Comparison of ENCODE assay signal across 16 cellular contexts in the genomic region with DNA sequence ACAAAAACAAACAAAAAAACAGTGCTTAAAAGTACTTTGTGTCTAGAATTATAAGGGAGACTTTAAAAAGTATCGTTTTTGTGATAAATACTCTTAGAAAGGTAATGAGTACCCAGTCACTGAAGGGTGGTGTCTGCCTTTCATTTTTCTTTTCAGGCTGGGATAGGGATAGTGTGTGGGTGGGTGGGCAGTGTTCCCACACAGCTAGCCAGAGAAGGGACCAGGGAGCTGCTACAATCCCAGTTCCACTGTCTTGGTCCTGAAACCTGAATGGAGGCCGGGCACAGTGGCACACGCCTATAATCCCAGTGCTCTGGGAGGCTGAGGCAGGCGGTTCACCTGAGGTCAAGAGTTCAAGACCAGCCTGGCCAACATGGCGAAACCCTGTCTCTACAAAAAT. TPM values are rescaled to one million over a fixed set of nuclear protein-coding genes. Genes with fewer than 3 reads are reported as not detected.
DNase-seq lines count a peak whose midpoint lies in the region; ATAC-seq and TF ChIP-seq lines count a peak whose summit lies in the region.
"Had no signal": no experiment of that assay in that cellular context is flagged by ENCODE, and none has a peak within 500 bp of the region (broad histone marks: within the 10 kb centered on the region; RNA-seq: fewer than 3 reads in every experiment).

No MANE protein-coding gene starts in this region.

- no peak for TF ChIP-seq CTCF in C4-2B (conservative IDR thresholded peaks at IDR 0.05)
- no peak for TF ChIP-seq CTCF in DND-41 (IDR thresholded peaks at IDR 0.05; ENCODE audit: borderline replicate concordance, extremely low read depth, low read length, poor library complexity, severe bottlenecking)
- no peak for TF ChIP-seq CTCF in neural crest cell (conservative IDR thresholded peaks at IDR 0.05)

- no peak for ATAC-seq in DND-41 (ENCODE audit: insufficient read depth, low read depth)
- ATAC-seq in central memory CD8-positive, alpha-beta T cell (replicated peaks; ENCODE audit: extremely low read depth, poor library complexity, severe bottlenecking), result no peak
- no peak for ATAC-seq in HG02852 (IDR thresholded peaks at IDR 0.05; ENCODE audit: unreplicated experiment)
- ATAC-seq: foreskin keratinocyte had no signal

- H3K27ac ChIP-seq in C4-2B (peak overlapping the region; percentile 8; the same call in 1 of the 2 replicates), DND-41 (ENCODE audit: low read length) (no peak overlapping the region)
- H3K27ac ChIP-seq: foreskin keratinocyte had no signal

- peak overlapping the region; percentile 89 for H3K4me2 ChIP-seq in DND-41 (ENCODE audit: insufficient read depth, low read length)

- no peaks in the 10 kb centered on the region for H3K9me3 ChIP-seq in DND-41 (ENCODE audit: insufficient read depth, low read length, severe bottlenecking)
- H3K9me3 ChIP-seq in HAP-1, result peaks cover 3% of the 10 kb centered on the region; the same call in 1 of the 2 replicates

- peaks cover 34% of the 10 kb centered on the region for H3K4me1 Mint-ChIP-seq in central memory CD8-positive, alpha-beta T cell
- peaks cover 21% of the 10 kb centered on the region for H3K4me1 Mint-ChIP-seq in neural crest cell

- H3K4me1 ChIP-seq in DND-41 (ENCODE audit: insufficient read depth, low read length) (peaks cover 31% of the 10 kb centered on the region), HAP-1 (peaks cover 3% of the 10 kb centered on the region)
- H3K4me1 ChIP-seq: foreskin keratinocyte had no signal

- H3K9me3 Mint-ChIP-seq in central memory CD8-positive, alpha-beta T cell, result no peaks in the 10 kb centered on the region
- H3K9me3 Mint-ChIP-seq in neural crest cell, result no peaks in the 10 kb centered on the region
- H3K9me3 Mint-ChIP-seq: H9, nephron progenitor cell had no signal

- no peaks in the 10 kb centered on the region for H3K27me3 Mint-ChIP-seq in central memory CD8-positive, alpha-beta T cell
- no peaks in the 10 kb centered on the region for H3K27me3 Mint-ChIP-seq in neural crest cell (ENCODE audit: low read depth)

- peak overlapping the region; percentile 89 for H3K4me3 Mint-ChIP-seq in central memory CD8-positive, alpha-beta T cell
- H3K4me3 Mint-ChIP-seq in neural crest cell, result peak overlapping the region; percentile 95

- in situ Hi-C loops in HAP-1 (cut with MboI; ENCODE audit: low sequenced_read_pairs), result no loop called here

- H3K4me3 ChIP-seq in DND-41 (ENCODE audit: low read depth in 1 of 2, low read length in 2 of 2), result no peak overlapping the region
- no peak overlapping the region for H3K4me3 ChIP-seq in HAP-1

- peak overlapping the region; percentile 92 for H3K27ac Mint-ChIP-seq in central memory CD8-positive, alpha-beta T cell (ENCODE audit: low read depth)
- no peak overlapping the region for H3K27ac Mint-ChIP-seq in neural crest cell (ENCODE audit: unreplicated experiment)
- H3K27ac Mint-ChIP-seq: H9, nephron progenitor cell had no signal

- H3K36me3 Mint-ChIP-seq in central memory CD8-positive, alpha-beta T cell (ENCODE audit: insufficient read depth), result peaks cover 2% of the 10 kb centered on the region
- no peaks in the 10 kb centered on the region for H3K36me3 Mint-ChIP-seq in neural crest cell (ENCODE audit: low read depth)

- DNase-seq in DND-41 (no peak), neural crest cell (ENCODE audit: low read depth, low spot score) (no peak), NCI-H187 (lab: John Stamatoyannopoulos, UW) (no peak), HAP-1 (ENCODE audit: low spot score in 2 of 2) (no peak), NCI-H82 treated with DMSO at 0.1 percent for 48 hours (lab: John Stamatoyannopoulos, UW; ENCODE audit: unreplicated experiment) (no peak)
- no peak for DNase-seq in central memory CD8-positive, alpha-beta T cell (ENCODE audit: low spot score in 2 of 2)
- DNase-seq: activated CD4-positive, CD25-positive, alpha-beta regulatory T cell treated with anti-CD3 and anti-CD28 coated beads, Interleukin-2, amount 50 U/mL, for 72 hours; central memory CD4-positive, alpha-beta T cell; DMS 273 treated with DMSO at 0.1 percent for 48 hours; foreskin keratinocyte; H9; NCI-H146; nephron progenitor cell; stimulated activated CD4-positive, alpha-beta T cell treated with anti-CD3 and anti-CD28 coated beads, Interleukin-2, amount 100 ng/mL, for 24 hours had no signal

- no peaks in the 10 kb centered on the region for H4K20me1 ChIP-seq in DND-41 (ENCODE audit: insufficient read depth, low read length)

- H3K36me3 ChIP-seq in DND-41 (ENCODE audit: insufficient read depth, low read length) (no peaks in the 10 kb centered on the region), HAP-1 (replicated peaks) (no peaks in the 10 kb centered on the region)

- H3K79me2 ChIP-seq in DND-41 (ENCODE audit: insufficient read depth, low read length), result peaks cover 14% of the 10 kb centered on the region

- no peak overlapping the region for H3K9ac ChIP-seq in DND-41 (ENCODE audit: low read depth, low read length)

- H2AFZ ChIP-seq in DND-41 (ENCODE audit: low read depth, low read length), result no peak overlapping the region

- H3K27me3 ChIP-seq in DND-41 (ENCODE audit: insufficient read depth, low read length, poor library complexity) (no peaks in the 10 kb centered on the region), HAP-1 (ENCODE audit: low read depth) (no peaks in the 10 kb centered on the region)
- H3K27me3 ChIP-seq: foreskin keratinocyte had no signal

RNA-seq across cellular contexts. Expression of a gene that starts 2.1 kb away (rescaled TPM):
- total RNA-seq in neural crest cell, result 14.9 and 16.5 TPM in 2 replicates
